8 cellular contexts compared by ENCODE assay signal in the genomic region with DNA sequence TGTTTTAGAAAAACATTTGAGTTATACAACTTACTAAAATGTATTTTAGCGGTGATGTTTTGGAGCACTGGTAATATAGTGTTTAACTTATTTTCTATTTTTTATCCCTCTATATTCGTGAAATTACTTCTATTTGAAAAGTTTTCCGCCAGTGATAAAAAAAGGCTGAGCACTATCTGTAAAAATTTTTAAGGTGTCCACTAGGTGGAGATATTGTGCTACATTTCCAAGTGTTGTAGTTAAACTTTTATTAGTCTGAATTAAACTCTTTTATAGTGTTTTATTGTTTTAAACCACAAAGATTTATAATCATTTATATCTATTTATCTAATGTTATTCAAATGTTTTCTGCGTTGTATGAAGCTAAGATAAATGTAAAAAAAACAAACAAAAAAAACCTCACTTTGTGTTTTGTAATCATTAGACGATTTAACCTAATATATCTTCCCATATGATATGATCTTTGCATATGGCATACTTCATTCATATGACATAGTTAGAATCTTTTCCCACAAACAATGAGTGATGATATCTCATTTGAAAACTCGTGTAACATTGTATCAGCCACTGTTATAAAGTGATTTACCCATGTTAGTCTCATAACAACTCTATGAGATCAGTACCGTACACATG. TPM values are rescaled to one million over a fixed set of nuclear protein-coding genes. Genes with fewer than 3 reads are reported as not detected.
DNase-seq lines count a peak whose midpoint lies in the region; ATAC-seq, FAIRE-seq and TF ChIP-seq lines count a peak whose summit lies in the region.
"Not testable (repeated sequence)": the region's sequence is repeated elsewhere in the genome, so short reads cannot be mapped to it uniquely, and the experiment has no call there.

No MANE protein-coding gene starts in this region.

- not testable (repeated sequence) for H3K4me1 Mint-ChIP-seq in neural progenitor cell

- ATAC-seq in heart left ventricle = not testable (repeated sequence)

- not testable (repeated sequence) for H3K27ac Mint-ChIP-seq in neural progenitor cell

- TF ChIP-seq POLR2A in heart left ventricle (IDR thresholded peaks at IDR 0.05) = not testable (repeated sequence)

- not testable (repeated sequence) for H3K27me3 Mint-ChIP-seq in neural progenitor cell (ENCODE audit: insufficient read depth, low read depth)

- not testable (repeated sequence) for H3K4me3 ChIP-seq in HFF-Myc (replicated peaks; ENCODE audit: low read depth, low read length); bronchial epithelial cell (ENCODE audit: low read depth, low read length); heart left ventricle; neural progenitor cell

- 31 to 37% (median 33%) methylated on average over 7 of the region's 7 CpGs for WGBS in heart left ventricle, 4 donors

- H3F3A ChIP-seq in neural progenitor cell (ENCODE audit: low read depth) = not testable (repeated sequence)

- peak; percentile 99 for FAIRE-seq in A204.1 (lab: Jason Lieb, UNC)
- FAIRE-seq in bronchial epithelial cell (lab: Jason Lieb, UNC) = not testable (repeated sequence)

- H3K9me3 ChIP-seq in heart left ventricle; neural progenitor cell (ENCODE audit: low read depth): not testable (repeated sequence)

- not testable (repeated sequence) for H3K9ac ChIP-seq in neural progenitor cell

- H3K36me3 Mint-ChIP-seq in neural progenitor cell = not testable (repeated sequence)

- H3K4me1 ChIP-seq in heart left ventricle, neural progenitor cell: not testable (repeated sequence)

- TF ChIP-seq CTCF in HFF-Myc (IDR thresholded peaks at IDR 0.05; ENCODE audit: low read depth, low read length, missing control alignments) = peak; percentile 18
- not testable (repeated sequence) for TF ChIP-seq CTCF in bronchial epithelial cell (IDR thresholded peaks at IDR 0.05; ENCODE audit: insufficient read depth, low read length, severe bottlenecking)
- peak; percentile 54 to 80 (median 70) for TF ChIP-seq CTCF in heart left ventricle (IDR thresholded peaks at IDR 0.05)
- peak; percentile 80 for TF ChIP-seq CTCF in neural progenitor cell (IDR thresholded peaks at IDR 0.05)

- not testable (repeated sequence) for H4K20me1 ChIP-seq in neural progenitor cell (ENCODE audit: low read depth)

- intact Hi-C loops in heart left ventricle (cut with DNase I) = loop anchor here in 8 of 10 donors (2.0 to 10.0 kb wide), 7 partner anchors 576 to 946 kb away; a partner anchor contains a TSS

- H3K27me3 ChIP-seq in bronchial epithelial cell (ENCODE audit: control insufficient read depth, insufficient read depth, low read length); heart left ventricle; neural progenitor cell: not testable (repeated sequence)

- H3K4me3 Mint-ChIP-seq in neural progenitor cell = not testable (repeated sequence)

- H2AFZ ChIP-seq in neural progenitor cell (replicated peaks) = not testable (repeated sequence)

- H3K27ac ChIP-seq in heart left ventricle, neural progenitor cell: not testable (repeated sequence)

- DNase-seq in GM03348 (ENCODE audit: low spot score) (peak; percentile 19), HFF-Myc (ENCODE audit: extremely low read depth, low read depth) (peak; percentile 9), NCI-H1048 (lab: John Stamatoyannopoulos, UW) (peak; percentile 13), RPMI7951 (ENCODE audit: low read depth) (peak; percentile 34), bronchial epithelial cell (ENCODE audit: low read depth) (peak; percentile 34), neural progenitor cell (ENCODE audit: low spot score) (peak; percentile 45)
- DNase-seq in heart left ventricle = not testable (repeated sequence)

- not testable (repeated sequence) for H3K79me2 ChIP-seq in neural progenitor cell (ENCODE audit: low read depth)

- H3K4me2 ChIP-seq in neural progenitor cell = not testable (repeated sequence)

- H3K36me3 ChIP-seq in bronchial epithelial cell (ENCODE audit: control insufficient read depth, insufficient read depth, low read length); heart left ventricle; neural progenitor cell: not testable (repeated sequence)

- peaks cover 12% of the 10 kb centered on the region for H3K9me3 Mint-ChIP-seq in neural progenitor cell

RNA-seq across cellular contexts. Expression of a gene that starts 11.8 kb away (rescaled TPM):
- 3.6 and 4.0 TPM in 2 replicates for total RNA-seq in RPMI7951 (2014; rRNA removed; shearing (Covaris generic))
- total RNA-seq in bronchial epithelial cell (1.6 and 2.4 TPM in 2 replicates), heart left ventricle (1 to 10 TPM; 2.0 to 8.0 (median 5.4) TPM), neural progenitor cell (ENCODE audit: low replicate concordance) (9.9 and 15.7 TPM in 2 replicates)
- polyA plus RNA-seq in heart left ventricle = 1 to 10 TPM; 1.2 to 2.6 TPM
